Comparison of ENCODE assay signal across 15 cellular contexts in genomic region chr1:233016798-233017197, GRCh38.
DNase-seq lines count a peak whose midpoint lies in the region; TF ChIP-seq lines count a peak whose summit lies in the region.
"Had no signal": no experiment of that assay in that cellular context is flagged by ENCODE, and none has a peak within 500 bp of the region (broad histone marks: within the 10 kb centered on the region; RNA-seq: fewer than 3 reads in every experiment).

No MANE protein-coding gene starts in this region.

- peaks cover 5% of the 10 kb centered on the region for H3K36me3 Mint-ChIP-seq in glutamatergic neuron (ENCODE audit: unreplicated experiment)

- 0 out of 2 replicates have a peak, but pooled peaks cover 6% of the 10 kb centered on the region for H3K36me3 ChIP-seq in KOPT-K1 (ENCODE audit: insufficient read depth, low read length)
- no peaks in the 10 kb centered on the region for H3K36me3 ChIP-seq in osteoblast (ENCODE audit: insufficient read depth, low read length)

- peak; percentile 30 for DNase-seq in DMS79 (lab: John Stamatoyannopoulos, UW)
- peak; percentile 18 for DNase-seq in fibroblast of gingiva (ENCODE audit: low read depth)
- DNase-seq in osteoblast (ENCODE audit: insufficient read length, low spot score, missing footprints): peak; percentile 65
- no peak for DNase-seq in mesenteric fat pad (ENCODE audit: low spot score)
- no peak for DNase-seq in COR-L47 (lab: John Stamatoyannopoulos, UW)
- DNase-seq in glutamatergic neuron: no peak
- DNase-seq: 8988T; C1 segment of cervical spinal cord; CD4-positive, alpha-beta T cell; GF-D8; HCEC 1CT; HFFc6 had no signal

- no peak overlapping the region for H2AFZ ChIP-seq in osteoblast (ENCODE audit: low read length)

- H3K4me3 Mint-ChIP-seq in glutamatergic neuron (ENCODE audit: unreplicated experiment): no peak overlapping the region
- H3K4me3 Mint-ChIP-seq: B cell; CD4-positive, alpha-beta T cell; HFFc6 had no signal

- no peak overlapping the region for H3K4me3 ChIP-seq in osteoblast (ENCODE audit: insufficient read depth, low read length)

- peaks cover 15% of the 10 kb centered on the region for H3K4me1 Mint-ChIP-seq in glutamatergic neuron (ENCODE audit: low read depth, unreplicated experiment)
- H3K4me1 Mint-ChIP-seq: B cell had no signal

- H3K27me3 Mint-ChIP-seq in glutamatergic neuron (ENCODE audit: unreplicated experiment): no peaks in the 10 kb centered on the region
- H3K27me3 Mint-ChIP-seq: B cell; CD4-positive, alpha-beta T cell had no signal

- H3K4me2 ChIP-seq in osteoblast (ENCODE audit: insufficient read depth, low read length): no peak overlapping the region

- peak overlapping the region; percentile 61 for H3K27ac ChIP-seq in KOPT-K1 (ENCODE audit: low read depth, low read length, poor library complexity, severe bottlenecking)
- H3K27ac ChIP-seq in osteoblast (ENCODE audit: low read depth, low read length): no peak overlapping the region
- H3K27ac ChIP-seq: HL-60 had no signal

- no peaks in the 10 kb centered on the region for H3K27me3 ChIP-seq in osteoblast (ENCODE audit: insufficient read depth, low read length)

- H3K9me3 ChIP-seq in KOPT-K1 (ENCODE audit: insufficient read depth, low read length, poor library complexity, severe bottlenecking) (no peaks in the 10 kb centered on the region), osteoblast (ENCODE audit: low read depth, low read length) (no peaks in the 10 kb centered on the region)

- H3K27ac Mint-ChIP-seq in glutamatergic neuron (ENCODE audit: unreplicated experiment): no peak overlapping the region
- H3K27ac Mint-ChIP-seq: B cell; CD4-positive, alpha-beta T cell; HFFc6 had no signal

- peaks cover 2% of the 10 kb centered on the region for H3K9me3 Mint-ChIP-seq in glutamatergic neuron (ENCODE audit: unreplicated experiment)
- H3K9me3 Mint-ChIP-seq: CD4-positive, alpha-beta T cell; HFFc6 had no signal

- H3K4me1 ChIP-seq in osteoblast (ENCODE audit: insufficient read depth, low read length): no peaks in the 10 kb centered on the region

- no peak for TF ChIP-seq CTCF in osteoblast (IDR thresholded peaks at IDR 0.05; ENCODE audit: extremely low read depth, low read depth, low read length)
- TF ChIP-seq CTCF in glutamatergic neuron (IDR thresholded peaks at IDR 0.05; ENCODE audit: partially characterized antibody, unreplicated experiment): no peak

- H4K20me1 ChIP-seq in osteoblast (ENCODE audit: insufficient read depth, low read length): no peaks in the 10 kb centered on the region

- H3K79me2 ChIP-seq in osteoblast (ENCODE audit: insufficient read depth, low read length): no peaks in the 10 kb centered on the region

Comparison
In these comparisons a context has a peak if more than half of its experiments do, and no peak if none do; other contexts are left out.
1. DNase-seq: peak in DMS79 (single experiment), fibroblast of gingiva (single experiment) and osteoblast (single experiment); none in mesenteric fat pad (single experiment), COR-L47 (single experiment) and glutamatergic neuron (single experiment).